ENCODE assay signal across 29 cellular contexts in the genomic region with DNA sequence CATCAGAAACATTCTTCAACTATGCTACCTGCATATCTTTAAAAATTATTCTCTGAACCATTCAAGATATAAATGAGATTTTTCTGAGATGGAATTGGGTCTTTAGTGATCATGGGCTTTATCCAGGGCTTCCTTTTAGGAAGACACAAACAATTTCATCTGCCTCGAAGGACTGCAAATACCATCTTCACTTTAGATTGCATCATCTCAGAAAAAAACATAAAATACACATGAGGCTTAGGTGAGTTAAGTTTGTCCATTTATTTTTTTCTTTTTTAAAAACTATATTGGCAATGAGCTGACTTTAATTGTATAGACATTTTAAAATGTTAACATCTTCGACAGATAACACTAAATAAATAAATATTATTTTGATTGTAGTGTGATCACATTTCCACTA. TPM values are rescaled to one million over a fixed set of nuclear protein-coding genes. Genes with fewer than 3 reads are reported as not detected.
"Had no signal": no experiment of that assay in that cellular context is flagged by ENCODE, and none has a peak within 500 bp of the region (broad histone marks: within the 10 kb centered on the region; RNA-seq: fewer than 3 reads in every experiment).

No MANE protein-coding gene starts in this region.

- H3K27me3 ChIP-seq: hepatocyte, neural progenitor cell, neutrophil, right atrium auricular region, stomach, testis, thyroid gland, transverse colon, upper lobe of left lung, vagina had no signal

- H2AFZ ChIP-seq: hepatocyte, parathyroid adenoma had no signal

- H3K4me3 ChIP-seq: hepatocyte, lower lobe of right lung, neural progenitor cell, right atrium auricular region, skin epidermis, stomach, testis, thyroid gland, transverse colon, upper lobe of left lung, vagina had no signal

- H3K4me1 ChIP-seq: lower lobe of right lung, neural progenitor cell, parathyroid adenoma, stomach, testis, thyroid gland, transverse colon, upper lobe of left lung, vagina had no signal

- H3K4me2 ChIP-seq: hepatocyte, neural progenitor cell had no signal

- DNase-seq: islet precursor cell; lower lobe of right lung; mammary epithelial cell; mesenchymal stem cell; naive B cell; natural killer cell; nephron progenitor cell; occipital lobe; stimulated activated CD4-positive, alpha-beta T cell treated with anti-CD3 and anti-CD28 coated beads, Interleukin-12 subunit alpha, Interleukin-12 subunit beta, amount 100 ng/mL, for 4 hours; stimulated activated CD4-positive, alpha-beta T cell treated with anti-CD3 and anti-CD28 coated beads, Interleukin-15, amount 100 ng/mL, for 24 hours; stimulated activated CD4-positive, alpha-beta T cell treated with anti-CD3 and anti-CD28 coated beads, Interleukin-2, amount 100 ng/mL, for 24 hours; stimulated activated CD4-positive, alpha-beta T cell treated with anti-CD3 and anti-CD28 coated beads, Interleukin-4, amount 100 ng/mL, for 1 hour; stimulated activated naive B cell treated with anti-CD40 and anti-IgM and Interleukin-4, amounts not matched to agents 10 μg/mL and 1 μg/mL and 100 μg/mL, for 72 hours; stimulated activated naive CD8-positive, alpha-beta T cell treated with anti-CD3 and anti-CD28 coated beads, Interleukin-15, Interleukin-2, amounts not matched to agents 100 U/mL and 50 U/mL, for 24 hours; stomach; testis; thyroid gland; transverse colon; upper lobe of left lung had no signal

- H3K9me3 ChIP-seq: lower lobe of right lung, neutrophil, right atrium auricular region, stomach, testis, thyroid gland, transverse colon, upper lobe of left lung, vagina had no signal

- H3K27ac ChIP-seq: hepatocyte, lower lobe of right lung, neural progenitor cell, neutrophil, parathyroid adenoma, right atrium auricular region, skin epidermis, stomach, testis, thyroid gland, transverse colon, upper lobe of left lung, vagina had no signal

- H3K9ac ChIP-seq: neural progenitor cell, parathyroid adenoma had no signal

- H3K36me3 ChIP-seq: neural progenitor cell, neutrophil, stomach, thyroid gland, transverse colon, vagina had no signal

- ATAC-seq: left lobe of liver; lower lobe of right lung; natural killer cell; sciatic nerve; stimulated activated naive B cell treated with anti-CD40 and anti-IgM and Interleukin-4, amounts not matched to agents 10 μg/mL and 1 μg/mL and 100 μg/mL, for 72 hours; stimulated activated naive CD8-positive, alpha-beta T cell treated with anti-CD3 and anti-CD28 coated beads, Interleukin-15, Interleukin-2, amounts not matched to agents 100 U/mL and 50 U/mL, for 24 hours had no signal

- H3K79me2 ChIP-seq: hepatocyte, parathyroid adenoma had no signal

RNA-seq across cellular contexts. Expression of gene TTN, which starts 20.1 kb away (rescaled TPM):
- total RNA-seq: osteocyte had no signal
